In genomic region chr9:136120119-136120393, GRCh38 we compare ENCODE assay signal across 10 cellular contexts. TPM values are rescaled to one million over a fixed set of nuclear protein-coding genes. Genes with fewer than 3 reads are reported as not detected.
DNase-seq lines count a peak whose midpoint lies in the region; FAIRE-seq and TF ChIP-seq lines count a peak whose summit lies in the region.
"Had no signal": no experiment of that assay in that cellular context is flagged by ENCODE, and none has a peak within 500 bp of the region (broad histone marks: within the 10 kb centered on the region; RNA-seq: fewer than 3 reads in every experiment).

No MANE protein-coding gene starts in this region.

- H2AFZ ChIP-seq in astrocyte (ENCODE audit: low read depth, low read length) = no peak overlapping the region

- H3K9me3 ChIP-seq in HEK293 (ENCODE audit: control insufficient read depth, insufficient read depth, low read depth, low read length) = no peaks in the 10 kb centered on the region
- no peaks in the 10 kb centered on the region for H3K9me3 ChIP-seq in astrocyte (ENCODE audit: insufficient read depth, low read depth, low read length)
- no peaks in the 10 kb centered on the region for H3K9me3 ChIP-seq in mucosa of rectum (ENCODE audit: control insufficient read depth in 2 of 2, low read length in 2 of 2)

- peak overlapping the region; percentile 86 for H3K4me2 ChIP-seq in astrocyte (ENCODE audit: low read length)

- no peak for TF ChIP-seq CTCF in AG04449 (IDR thresholded peaks at IDR 0.05; ENCODE audit: insufficient read depth, low read length, missing control alignments)
- no peak for TF ChIP-seq CTCF in HEK293 (tag by site-specific recombination; IDR thresholded peaks at IDR 0.05)
- no peak for TF ChIP-seq CTCF in astrocyte (IDR thresholded peaks at IDR 0.05; ENCODE audit: insufficient read depth, low read depth, low read length)
- no peak for TF ChIP-seq CTCF in GM10248 (IDR thresholded peaks at IDR 0.05; ENCODE audit: control extremely low read depth, extremely low read depth, low read depth, missing control alignments)

- H3K4me3 Mint-ChIP-seq in astrocyte (ENCODE audit: unreplicated experiment) = peak overlapping the region; percentile 85

- peaks cover 44% of the 10 kb centered on the region for H3K79me2 ChIP-seq in astrocyte (ENCODE audit: insufficient read depth, low read length)

- peak overlapping the region; percentile 68 for H3K4me3 ChIP-seq in AG04449 (ENCODE audit: low read depth, low read length)
- H3K4me3 ChIP-seq in HEK293 (ENCODE audit: low read depth, low read length) = no peak overlapping the region
- no peak overlapping the region for H3K4me3 ChIP-seq in astrocyte (ENCODE audit: insufficient read depth, low read depth, low read length)
- H3K4me3 ChIP-seq in mucosa of rectum (ENCODE audit: low read length in 2 of 2) = no peak overlapping the region

- H3K27me3 Mint-ChIP-seq in astrocyte (ENCODE audit: low read depth, unreplicated experiment) = peaks cover 12% of the 10 kb centered on the region

- no peak for FAIRE-seq in astrocyte (lab: Jason Lieb, UNC)

- CTCF ChIA-PET in AG04449 (lab: Yijun Ruan, JAX) = interaction anchor here (1.0 to 6.2 kb wide), 6 partner anchors 26 to 257 kb away, joined by 3 to 195 read pairs (median 44); partner anchors contain the start of gene UBAC1
- CTCF ChIA-PET in HEK293 (lab: Yijun Ruan, JAX) = interaction anchor here (0.9 to 6.6 kb wide), 4 partner anchors 14 to 159 kb away, joined by 3 to 95 read pairs (median 5); partner anchors contain the start of gene UBAC1
- CTCF ChIA-PET in GM10248 (lab: Yijun Ruan, JAX) = interaction anchor here (5.7 kb wide), 1 partner anchor 30 kb away, joined by 53 read pairs; no protein-coding TSS in a partner anchor

- no peak overlapping the region for H3K27ac Mint-ChIP-seq in astrocyte (ENCODE audit: unreplicated experiment)

- H3K36me3 ChIP-seq in HEK293 (ENCODE audit: control insufficient read depth in 2 of 2, insufficient read depth in 1 of 2, low read length in 2 of 2) (peaks cover 0 to 25% of the 10 kb centered on the region in 2 experiments; a peak in 1 of 3 replicates), astrocyte (ENCODE audit: insufficient read depth, low read length) (no peaks in the 10 kb centered on the region), mucosa of rectum (ENCODE audit: control insufficient read depth in 2 of 2, insufficient read depth in 2 of 2, low read length in 2 of 2) (peaks cover 8% of the 10 kb centered on the region in 2 donors)

- POLR2A ChIA-PET in AG04449 (lab: Yijun Ruan, JAX) (no interaction called here), HEK293 (lab: Yijun Ruan, JAX) (interaction anchor here (1.4 kb wide), 1 partner anchor 11 kb away, joined by 7 read pairs; no protein-coding TSS in a partner anchor), GM10248 (lab: Yijun Ruan, JAX) (no interaction called here)

- H3K9me3 Mint-ChIP-seq in astrocyte (ENCODE audit: unreplicated experiment) = peaks cover 3% of the 10 kb centered on the region

- H3K36me3 Mint-ChIP-seq in astrocyte (ENCODE audit: low read depth, unreplicated experiment) = no peaks in the 10 kb centered on the region

- H3K27me3 ChIP-seq in astrocyte (ENCODE audit: insufficient read depth, low read length) = no peaks in the 10 kb centered on the region
- peaks cover 2 to 8% of the 10 kb centered on the region in 2 donors for H3K27me3 ChIP-seq in mucosa of rectum (ENCODE audit: control insufficient read depth in 2 of 2, insufficient read depth in 2 of 2, low read length in 2 of 2)

- H3K27ac ChIP-seq in HEK293 (ENCODE audit: extremely low read depth, low read depth, low read length) (peak overlapping the region; percentile 97; the same call in 1 of the 2 replicates), astrocyte (ENCODE audit: low read depth, low read length) (no peak overlapping the region), mucosa of rectum (ENCODE audit: low read depth in 2 of 2, low read length in 2 of 2) (peak overlapping the region; percentile 90 to 93)

- H3K4me1 Mint-ChIP-seq in astrocyte (ENCODE audit: low read depth, unreplicated experiment) = no peaks in the 10 kb centered on the region

- DNase-seq in AG04449 (ENCODE audit: low read depth, low spot score) (no peak), astrocyte (ENCODE audit: low read depth) (no peak), GM10248 (ENCODE audit: extremely low spot score) (no peak), DMS153 (lab: John Stamatoyannopoulos, UW) (no peak), kidney tubule cell (ENCODE audit: low spot score) (no peak), epidermal melanocyte (ENCODE audit: insufficient read length, low spot score) (no peak)
- DNase-seq: GDM1; stimulated activated CD4-positive, alpha-beta T cell treated with anti-CD3 and anti-CD28 coated beads, Interleukin-2, amount 100 ng/mL, for 48 hours had no signal

- H3K9ac ChIP-seq in astrocyte (ENCODE audit: low read length) (peak overlapping the region; percentile 88), mucosa of rectum (ENCODE audit: low read depth in 1 of 2, low read length in 2 of 2) (peak overlapping the region in 1 of 2 donors; percentile 79)

- H3K4me1 ChIP-seq in HEK293 (ENCODE audit: control insufficient read depth, insufficient read depth, low read length) = 0 out of 2 replicates have a peak, but pooled peaks cover 2% of the 10 kb centered on the region
- H3K4me1 ChIP-seq in astrocyte (ENCODE audit: insufficient read depth, low read length) = peaks cover 17% of the 10 kb centered on the region
- H3K4me1 ChIP-seq in mucosa of rectum (ENCODE audit: control insufficient read depth in 2 of 2, insufficient read depth in 2 of 2, low read length in 2 of 2) = peaks cover 29 to 30% of the 10 kb centered on the region in 2 donors

- H4K20me1 ChIP-seq in astrocyte (ENCODE audit: insufficient read depth, low read length) = peaks cover 20% of the 10 kb centered on the region

TF ChIP-seq in HEK293, 187 proteins besides CTCF, POLR2A, EP300 and RAD21:
- no peak for TF ChIP-seq ZNF280C (tag by site-specific recombination; IDR thresholded peaks at IDR 0.05)
- TF ChIP-seq ZNF785 (tag by site-specific recombination; IDR thresholded peaks at IDR 0.05) = no peak

RNA-seq across cellular contexts. Expression of gene TMEM250, which starts 1.4 kb away (rescaled TPM):
- 29.8 and 30.3 TPM in 2 replicates for total RNA-seq in astrocyte

RNA-seq across cellular contexts. Expression of gene NACC2, which starts 25.0 kb away (rescaled TPM):
- 31.3 and 34.0 TPM in 2 replicates for total RNA-seq in astrocyte
